In the genomic region with DNA sequence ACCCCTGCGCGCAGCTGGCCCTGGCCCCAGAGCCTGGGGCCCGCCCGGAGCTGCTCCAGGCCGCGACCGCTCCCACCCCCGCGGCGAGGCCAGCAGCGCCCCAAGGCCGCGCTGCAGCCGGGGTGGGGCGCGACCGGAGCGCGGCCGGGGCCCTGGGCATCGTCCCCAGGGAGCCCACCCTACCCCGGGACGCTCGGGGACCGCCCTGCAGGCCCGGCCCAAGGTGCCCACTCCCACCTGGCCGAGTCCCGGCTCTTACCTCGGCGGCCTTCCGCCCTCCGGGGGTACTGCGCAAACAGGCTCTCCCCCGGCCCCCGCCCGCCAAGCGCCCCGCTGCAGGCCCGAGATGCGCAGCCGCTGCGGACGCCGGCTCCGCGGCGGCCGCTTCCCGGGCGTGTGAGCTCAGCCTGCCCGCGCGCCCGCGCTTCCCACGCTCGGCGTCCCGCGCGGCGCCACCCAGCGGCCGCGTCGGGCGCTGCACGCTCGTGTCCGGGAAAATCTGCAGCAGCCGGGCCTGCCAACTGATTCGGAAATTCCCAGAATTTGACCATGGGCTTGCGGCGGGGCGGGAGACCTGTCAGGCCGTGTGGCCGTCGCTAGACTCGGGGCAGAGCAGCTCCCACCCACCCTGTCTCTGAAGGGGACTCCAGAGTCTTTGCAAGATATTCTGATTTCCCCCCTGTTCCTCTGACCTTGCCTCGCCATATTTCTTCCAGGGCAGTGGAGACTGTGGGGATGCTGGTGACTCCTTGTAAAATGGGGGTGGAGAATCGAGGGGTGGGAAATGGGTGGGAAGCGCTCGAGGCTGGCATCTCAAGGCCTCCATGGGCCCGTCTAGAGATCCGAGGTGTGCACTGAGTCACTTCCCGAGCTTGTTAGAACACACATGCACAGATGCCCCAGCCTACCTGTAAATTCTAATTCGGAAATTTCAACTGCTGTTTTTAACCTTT, we compare ENCODE assay signal across 8 cellular contexts. TPM values are rescaled to one million over a fixed set of nuclear protein-coding genes. Genes with fewer than 3 reads are reported as not detected.
A peak's percentile ranks its signal among the peaks of the same experiment; 100 is the strongest.
DNase-seq lines count a peak whose midpoint lies in the region; ATAC-seq and TF ChIP-seq lines count a peak whose summit lies in the region.

No MANE protein-coding gene starts in this region.

- H3K4me1 Mint-ChIP-seq in activated CD4-positive, alpha-beta memory T cell treated with anti-CD3 and anti-CD28 coated beads, Interleukin-2, amount 10 ng/mL, durations not matched to agents 7 days and 5 days: peaks cover 84% of the 10 kb centered on the region

- WGBS in ectodermal cell, 2 experiments: 5 to 6% methylated on average over 87 of the region's 87 CpGs

- H3K36me3 ChIP-seq in BE2C (no peaks in the 10 kb centered on the region), ectodermal cell (ENCODE audit: control insufficient read depth, insufficient read depth, low read length) (no peaks in the 10 kb centered on the region), lower lobe of right lung (peaks cover 19% of the 10 kb centered on the region)

- peak overlapping the region; percentile 71 for H3K4me3 ChIP-seq in BE2C (ENCODE audit: low read depth, low read length)
- H3K4me3 ChIP-seq in ectodermal cell (ENCODE audit: insufficient read depth, low read depth, low read length): peak overlapping the region; percentile 58
- H3K4me3 ChIP-seq in lower lobe of right lung: peak overlapping the region; percentile 88

- no peaks in the 10 kb centered on the region for H3K9me3 Mint-ChIP-seq in activated CD4-positive, alpha-beta memory T cell treated with anti-CD3 and anti-CD28 coated beads, Interleukin-2, amount 10 ng/mL, durations not matched to agents 7 days and 5 days

- H3K9me3 ChIP-seq in BE2C (no peaks in the 10 kb centered on the region), ectodermal cell (ENCODE audit: control insufficient read depth, low read length) (no peaks in the 10 kb centered on the region), lower lobe of right lung (no peaks in the 10 kb centered on the region)

- POLR2A ChIA-PET in activated CD4-positive, alpha-beta memory T cell treated with anti-CD3 and anti-CD28 coated beads, Interleukin-2, amount 10 ng/mL, durations not matched to agents 7 days and 5 days (lab: Charles Lee): interaction anchor here (0.9 to 10.6 kb wide), 18 partner anchors 9 to 117 kb away, joined by 3 to 163 read pairs (median 5); a partner anchor contains a TSS

- peaks cover 3% of the 10 kb centered on the region; the same call in 1 of the 2 replicates for H3K4me1 ChIP-seq in BE2C
- H3K4me1 ChIP-seq in ectodermal cell (ENCODE audit: control insufficient read depth, insufficient read depth, low read length): no peaks in the 10 kb centered on the region
- peaks cover 84% of the 10 kb centered on the region for H3K4me1 ChIP-seq in lower lobe of right lung

- H3K36me3 Mint-ChIP-seq in activated CD4-positive, alpha-beta memory T cell treated with anti-CD3 and anti-CD28 coated beads, Interleukin-2, amount 10 ng/mL, durations not matched to agents 7 days and 5 days (ENCODE audit: low read depth): peaks cover 40% of the 10 kb centered on the region

- CTCF ChIA-PET in activated CD4-positive, alpha-beta memory T cell treated with anti-CD3 and anti-CD28 coated beads, Interleukin-2, amount 10 ng/mL, durations not matched to agents 7 days and 5 days (lab: Charles Lee): interaction anchor here (0.8 to 17.2 kb wide), 24 partner anchors 9 to 116 kb away, joined by 3 to 423 read pairs (median 8); no protein-coding TSS in a partner anchor

- DNase-seq in BE2C (peak; percentile 78), NCI-H446 treated with DMSO at 0.1 percent for 48 hours (lab: John Stamatoyannopoulos, UW) (peak; percentile 56), lower lobe of right lung (peak; percentile 86)
- peak; percentile 76 for DNase-seq in activated CD4-positive, alpha-beta memory T cell treated with anti-CD3 and anti-CD28 coated beads, Interleukin-2, amount 10 ng/mL, durations not matched to agents 7 days and 5 days
- DNase-seq in stimulated activated CD4-positive, alpha-beta T cell treated with anti-CD3 and anti-CD28 coated beads, TNF-alpha, amount 100 ng/mL, for 1 hour (ENCODE audit: low read depth in 3 of 3, low spot score in 1 of 3): peak in 2 of 3 donors; percentile 52 to 64

- H3K27ac ChIP-seq in ectodermal cell (ENCODE audit: insufficient read depth, low read depth, low read length, poor library complexity, severe bottlenecking) (no peak overlapping the region), lower lobe of right lung (peak overlapping the region; percentile 95)

- TF ChIP-seq CTCF in BE2C (IDR thresholded peaks at IDR 0.05; ENCODE audit: low read depth, low read length): peak; percentile 53
- peak; percentile 75 for TF ChIP-seq CTCF in lower lobe of right lung (IDR thresholded peaks at IDR 0.05)

- peak overlapping the region; percentile 91 for H3K27ac Mint-ChIP-seq in activated CD4-positive, alpha-beta memory T cell treated with anti-CD3 and anti-CD28 coated beads, Interleukin-2, amount 10 ng/mL, durations not matched to agents 7 days and 5 days

- ATAC-seq in GM18873 (IDR thresholded peaks at IDR 0.05; ENCODE audit: low FRiP score, unreplicated experiment): peak; percentile 28
- peak; percentile 61 for ATAC-seq in HG03108 (IDR thresholded peaks at IDR 0.05; ENCODE audit: unreplicated experiment)
- peak; percentile 86 to 88 for ATAC-seq in lower lobe of right lung

- H3K27me3 ChIP-seq in BE2C: no peaks in the 10 kb centered on the region
- H3K27me3 ChIP-seq in ectodermal cell (ENCODE audit: control insufficient read depth, insufficient read depth, low read length, poor library complexity, severe bottlenecking): peaks cover 29% of the 10 kb centered on the region
- H3K27me3 ChIP-seq in lower lobe of right lung (ENCODE audit: low read depth): no peaks in the 10 kb centered on the region

- peak overlapping the region; percentile 93 for H3K4me3 Mint-ChIP-seq in activated CD4-positive, alpha-beta memory T cell treated with anti-CD3 and anti-CD28 coated beads, Interleukin-2, amount 10 ng/mL, durations not matched to agents 7 days and 5 days

- no peaks in the 10 kb centered on the region for H3K27me3 Mint-ChIP-seq in activated CD4-positive, alpha-beta memory T cell treated with anti-CD3 and anti-CD28 coated beads, Interleukin-2, amount 10 ng/mL, durations not matched to agents 7 days and 5 days

- intact Hi-C loops in lower lobe of right lung (cut with DNase I): loop anchor here (5.0 kb wide), 1 partner anchor 42 kb away; no protein-coding TSS in a partner anchor

RNA-seq across cellular contexts. Expression of a gene that starts 41.9 kb away (rescaled TPM):
- 0.32 TPM for polyA plus RNA-seq in BE2C (2012; ENCODE audit: insufficient read depth, insufficient read length, low read depth)
- total RNA-seq in activated CD4-positive, alpha-beta memory T cell treated with anti-CD3 and anti-CD28 coated beads, Interleukin-2, amount 10 ng/mL, durations not matched to agents 7 days and 5 days: under 1 TPM; 0.03 to 0.05 TPM
- polyA plus RNA-seq in ectodermal cell (2013, experiment 1 of 4): 0.63 TPM
- 0.91 TPM for polyA plus RNA-seq in ectodermal cell (2013, experiment 2 of 4)
- 0.85 TPM for polyA plus RNA-seq in ectodermal cell (2013, experiment 3 of 4)
- 1.5 TPM for polyA plus RNA-seq in ectodermal cell (2013, experiment 4 of 4)
- 44.6 TPM for total RNA-seq in lower lobe of right lung

Comparison
In these comparisons a context has a peak if more than half of its experiments do, and no peak if none do; other contexts are left out.
1. ATAC-seq: peak in every context shown above with its lines; median percentile 87 in lower lobe of right lung; 61 in HG03108; 28 in GM18873.
2. RNA of a gene that starts 41.9 kb away (total RNA-seq): 44.6 TPM in lower lobe of right lung (single experiment); 0.03 to 0.05 TPM in activated CD4-positive, alpha-beta memory T cell treated with anti-CD3 and anti-CD28 coated beads, Interleukin-2, amount 10 ng/mL, durations not matched to agents 7 days and 5 days; every median in the first group is over 10 times any median in the second.
3. Peak in every context shown above with its lines, with median percentiles within 50 percentile points of each other: DNase-seq and H3K4me3 ChIP-seq.